In genomic region chr1:98696077-98696476, GRCh38 we compare ENCODE assay signal across 9 cellular contexts.
"Had no signal": no experiment of that assay in that cellular context is flagged by ENCODE, and none has a peak within 500 bp of the region (broad histone marks: within the 10 kb centered on the region; RNA-seq: fewer than 3 reads in every experiment).

No MANE protein-coding gene starts in this region.

- H3K4me1 Mint-ChIP-seq: H9 had no signal

- H3K4me3 Mint-ChIP-seq: H9 had no signal

- H3K9me3 Mint-ChIP-seq: H9 had no signal

- H3K9ac ChIP-seq: GM23248, KMS-11 had no signal

- H3K4me2 ChIP-seq: KMS-11 had no signal

- H2AFZ ChIP-seq: GM23248 had no signal

- H3K4me3 ChIP-seq: GM23248 had no signal

- FAIRE-seq: H54, HTR-8/SVneo had no signal

- H3K27ac ChIP-seq: GM23248, KMS-11 had no signal

- DNase-seq: GM23248, GOT3, H9, HCEC 1CT, Karpas-422, KBM-7 had no signal
